8 cellular contexts compared by ENCODE assay signal in the genomic region with DNA sequence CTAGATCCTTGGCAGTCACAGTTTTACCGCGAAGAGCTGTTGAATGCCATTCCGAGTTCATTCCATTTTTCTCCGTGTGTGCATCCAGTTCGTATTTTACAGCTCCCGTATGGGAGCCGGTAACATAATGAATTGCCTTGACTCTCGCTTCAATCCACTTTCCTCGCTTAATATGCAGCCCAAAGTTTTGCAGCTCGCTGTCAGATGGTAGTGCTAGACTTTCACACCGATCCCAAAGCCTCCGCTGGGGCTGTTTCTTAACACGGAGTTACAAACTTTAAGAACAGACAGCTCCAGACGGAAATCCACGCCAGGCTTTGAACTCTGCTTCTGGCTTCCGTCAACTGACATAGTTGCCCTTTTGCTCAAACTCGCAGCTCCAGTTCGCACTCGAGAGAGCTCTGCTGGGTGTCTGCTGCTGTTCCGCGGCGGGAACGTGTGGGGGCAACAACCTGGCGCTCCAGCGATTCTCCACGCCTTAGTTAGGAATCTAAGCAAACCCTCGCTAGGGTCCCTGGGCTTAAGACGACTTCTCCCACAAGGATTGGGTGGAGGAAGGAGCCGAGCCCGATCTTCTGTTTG. TPM values are rescaled to one million over a fixed set of nuclear protein-coding genes. Genes with fewer than 3 reads are reported as not detected.
DNase-seq lines count a peak whose midpoint lies in the region; ATAC-seq and TF ChIP-seq lines count a peak whose summit lies in the region.

No MANE protein-coding gene starts in this region.

- H3K36me3 Mint-ChIP-seq in nephron progenitor cell (ENCODE audit: low read depth): no peaks in the 10 kb centered on the region

- peak overlapping the region; percentile 91 for H3K27ac ChIP-seq in ACC112 (ENCODE audit: low read depth, low read length)

- no peaks in the 10 kb centered on the region for H3K27me3 ChIP-seq in ACC112 (ENCODE audit: insufficient read depth, low read length)
- no peaks in the 10 kb centered on the region for H3K27me3 ChIP-seq in MG63

- H2AFZ ChIP-seq in ACC112 (ENCODE audit: low read length, unreplicated experiment): peak overlapping the region; percentile 93

- H3K4me3 Mint-ChIP-seq in nephron progenitor cell: peak overlapping the region; percentile 88

- peak; percentile 31 for ATAC-seq in GM18907 (IDR thresholded peaks at IDR 0.05; ENCODE audit: unreplicated experiment)

- DNase-seq in MG63 (peak; percentile 94), SIG-M5 (lab: John Stamatoyannopoulos, UW) (peak; percentile 90), activated gamma-delta T cell treated with Interleukin-2 at 50 U/mL for 16 hours (peak; percentile 80), fibroblast of villous mesenchyme (ENCODE audit: low read depth) (peak; percentile 96), nephron progenitor cell (peak; percentile 71)
- peak; percentile 75 for DNase-seq in stimulated activated naive CD4-positive, alpha-beta T cell treated with Interleukin-2 at 50 U/mL for 16 hours (lab: John Stamatoyannopoulos, UW)

- H3K27ac Mint-ChIP-seq in nephron progenitor cell: peak overlapping the region; percentile 100

- H3K36me3 ChIP-seq in ACC112 (ENCODE audit: insufficient read depth, low read length) (no peaks in the 10 kb centered on the region), MG63 (no peaks in the 10 kb centered on the region)

- peaks cover 3% of the 10 kb centered on the region for H3K27me3 Mint-ChIP-seq in nephron progenitor cell (ENCODE audit: low read depth, poor library complexity)

- peaks cover 22% of the 10 kb centered on the region for H3K79me2 ChIP-seq in ACC112 (ENCODE audit: control insufficient read depth, insufficient read depth, low read length, unreplicated experiment)

- H3K4me3 ChIP-seq in ACC112 (ENCODE audit: low read depth, low read length): peak overlapping the region; percentile 83
- H3K4me3 ChIP-seq in MG63: peak overlapping the region; percentile 57
- H3K4me3 ChIP-seq in fibroblast of villous mesenchyme (ENCODE audit: low read depth, low read length): peak overlapping the region; percentile 71

- peaks cover 18% of the 10 kb centered on the region for H3K9me3 Mint-ChIP-seq in nephron progenitor cell

- peaks cover 45% of the 10 kb centered on the region for H3K4me1 Mint-ChIP-seq in nephron progenitor cell

- H3K9me3 ChIP-seq in MG63: no peaks in the 10 kb centered on the region

- H3K4me1 ChIP-seq in ACC112 (ENCODE audit: control insufficient read depth, insufficient read depth, low read length, unreplicated experiment): peaks cover 31% of the 10 kb centered on the region

- peak; percentile 27 for TF ChIP-seq CTCF in fibroblast of villous mesenchyme (IDR thresholded peaks at IDR 0.05; ENCODE audit: insufficient read depth, low read depth, low read length)
- TF ChIP-seq CTCF in nephron progenitor cell (IDR thresholded peaks at IDR 0.05): no peak

RNA-seq across cellular contexts. Expression of gene ARID1A, which starts 3.5 kb away (rescaled TPM):
- total RNA-seq in MG63 (2014; rRNA removed; shearing (Covaris generic); ENCODE audit: low replicate concordance): 5.5 and 14.6 TPM in 2 replicates
- total RNA-seq in fibroblast of villous mesenchyme: 24.8 and 31.1 TPM in 2 replicates

Comparison
In these comparisons a context has a peak if more than half of its experiments do, and no peak if none do; other contexts are left out.
1. Peak in every context shown above with its lines: DNase-seq, ATAC-seq, H3K4me3 ChIP-seq and H3K27ac ChIP-seq.